10 cellular contexts compared by ENCODE assay signal in genomic region chr18:63192885-63193349, GRCh38.
DNase-seq lines count a peak whose midpoint lies in the region; ATAC-seq and TF ChIP-seq lines count a peak whose summit lies in the region.
"Had no signal": no experiment of that assay in that cellular context is flagged by ENCODE, and none has a peak within 500 bp of the region (broad histone marks: within the 10 kb centered on the region; RNA-seq: fewer than 3 reads in every experiment).

No MANE protein-coding gene starts in this region.

- H3K36me3 ChIP-seq in breast epithelium, result no peaks in the 10 kb centered on the region

- H3K27me3 ChIP-seq in breast epithelium, result no peaks in the 10 kb centered on the region

- intact Hi-C loops in breast epithelium (cut with DNase I; ENCODE audit: low total_unique reads), result no loop called here

- no peaks in the 10 kb centered on the region for H3K9me3 ChIP-seq in breast epithelium

- H3K27ac ChIP-seq in breast epithelium, result no peak overlapping the region

- TF ChIP-seq CTCF in GM12865 (IDR thresholded peaks at IDR 0.05; ENCODE audit: insufficient read depth, low read depth, low read length, missing control alignments) (no peak), breast epithelium (IDR thresholded peaks at IDR 0.05) (no peak)

- H3K4me3 ChIP-seq in GM12865 (ENCODE audit: low read depth, low read length) (no peak overlapping the region), breast epithelium (no peak overlapping the region)
- H3K4me3 ChIP-seq: lung had no signal

- DNase-seq in GM12865 (ENCODE audit: low read depth) (peak; percentile 81), foreskin melanocyte (peak; percentile 85), breast epithelium (ENCODE audit: low spot score in 2 of 2) (no peak), islet precursor cell (no peak), ACHN (no peak)
- no peak for DNase-seq in stimulated activated CD4-positive, alpha-beta T cell treated with anti-CD3 and anti-CD28 coated beads, Interleukin-4, amount 100 ng/mL, for 1 hour
- DNase-seq: effector CD8-positive, alpha-beta T cell had no signal

- in situ Hi-C loops in ACHN (cut with HindIII; ENCODE audit: low pct_ligation_motif_present, low pct_unique_long_range_greater_than_20kb, low sequenced_read_pairs), result no loop called here

- H3K4me1 ChIP-seq in breast epithelium, result peaks cover 0 to 10% of the 10 kb centered on the region in 2 donors

- TF ChIP-seq POLR2A in breast epithelium (IDR thresholded peaks at IDR 0.05), result no peak

- peak; percentile 49 for ATAC-seq in GM21360 (IDR thresholded peaks at IDR 0.05; ENCODE audit: unreplicated experiment)
- ATAC-seq in HG03520 (IDR thresholded peaks at IDR 0.05; ENCODE audit: unreplicated experiment), result peak; percentile 50

Comparison
In these comparisons a context has a peak if more than half of its experiments do, and no peak if none do; other contexts are left out.
1. DNase-seq: peak in GM12865 (single experiment) and foreskin melanocyte (single experiment); none in stimulated activated CD4-positive, alpha-beta T cell treated with anti-CD3 and anti-CD28 coated beads, Interleukin-4, amount 100 ng/mL, for 1 hour (single experiment), breast epithelium (0 of 2), islet precursor cell (single experiment) and ACHN (single experiment).